Comparison of ENCODE assay signal across 34 cellular contexts in the genomic region with DNA sequence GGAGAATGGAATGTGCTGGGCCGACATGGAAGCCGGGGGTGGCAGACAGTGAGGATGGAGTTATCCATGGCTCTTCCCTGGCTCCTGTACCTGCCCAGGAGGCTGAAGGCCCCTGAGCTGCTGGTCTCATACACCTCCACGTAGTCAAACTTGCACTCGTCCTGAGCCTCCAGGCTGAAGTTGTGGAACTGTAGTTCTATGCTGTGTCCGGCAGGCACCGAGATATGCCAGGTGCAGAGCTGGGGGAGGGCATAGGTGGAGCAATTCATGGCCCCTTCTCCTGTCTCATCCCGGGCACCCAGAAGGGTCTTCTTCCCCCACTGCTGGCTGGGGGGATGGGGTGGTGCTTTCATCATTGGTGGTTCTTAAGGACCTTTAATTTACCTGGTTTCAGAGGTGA. TPM values are rescaled to one million over a fixed set of nuclear protein-coding genes. Genes with fewer than 3 reads are reported as not detected.
"Had no signal": no experiment of that assay in that cellular context is flagged by ENCODE, and none has a peak within 500 bp of the region (broad histone marks: within the 10 kb centered on the region; RNA-seq: fewer than 3 reads in every experiment).

No MANE protein-coding gene starts in this region.

- H3K4me3 ChIP-seq: ascending aorta, breast epithelium, cardiac muscle cell, coronary artery, dorsolateral prefrontal cortex, esophagus muscularis mucosa, gastrocnemius medialis had no signal

- H3K36me3 Mint-ChIP-seq: brain had no signal

- H3K27ac ChIP-seq: ascending aorta, breast epithelium, cardiac muscle cell, coronary artery, dorsolateral prefrontal cortex, esophagus muscularis mucosa, foreskin keratinocyte, gastrocnemius medialis had no signal

- H3K4me1 ChIP-seq: foreskin keratinocyte had no signal

- H3K4me3 Mint-ChIP-seq: activated CD4-positive, alpha-beta memory T cell treated with anti-CD3 and anti-CD28 coated beads, Interleukin-2, amount 10 ng/mL, durations not matched to agents 7 days and 5 days; activated CD4-positive, alpha-beta T cell treated with anti-CD3 and anti-CD28 coated beads for 36 hours; activated CD4-positive, alpha-beta T cell treated with anti-CD3 and anti-CD28 coated beads, Interleukin-2, amount 10 ng/mL, durations not matched to agents 24 days and 14 days; activated naive CD4-positive, alpha-beta T cell treated with anti-CD3 and anti-CD28 coated beads, Interleukin-2, amount 10 ng/mL, durations not matched to agents 7 days and 5 days; activated naive CD8-positive, alpha-beta T cell treated with anti-CD3 and anti-CD28 coated beads, Interleukin-2, amount 10 ng/mL, durations not matched to agents 7 days and 5 days; activated T-cell treated with anti-CD3 and anti-CD28 coated beads, Interleukin-2, amount 50 U/mL, for 24 hours; activated T-cell treated with anti-CD3 and anti-CD28 coated beads, Interleukin-2, amount 50 U/mL, for 72 hours; dendritic cell treated with granulocyte-macrophage colony-stimulating factor and Interleukin-4, amounts not matched to agents 40 ng/mL and 50 ng/mL, for 4 days; T-helper 17 cell; T-helper 2 cell treated with Interferon-gamma antibody and Interleukin-4, amounts not matched to agents 5 μg/mL and 100 μg/mL, for 36 hours had no signal

- H3K27me3 ChIP-seq: ascending aorta, esophagus muscularis mucosa had no signal

- H3K27ac Mint-ChIP-seq: activated CD4-positive, alpha-beta memory T cell treated with anti-CD3 and anti-CD28 coated beads, Interleukin-2, amount 10 ng/mL, durations not matched to agents 7 days and 5 days; activated CD4-positive, alpha-beta T cell treated with anti-CD3 and anti-CD28 coated beads for 36 hours; activated CD4-positive, alpha-beta T cell treated with anti-CD3 and anti-CD28 coated beads, Interleukin-2, amount 10 ng/mL, durations not matched to agents 24 days and 14 days; activated naive CD4-positive, alpha-beta T cell treated with anti-CD3 and anti-CD28 coated beads, Interleukin-2, amount 10 ng/mL, durations not matched to agents 7 days and 5 days; activated naive CD4-positive, alpha-beta T cell treated with anti-CD3 and anti-CD28 coated beads, Interleukin-2, amount 50 U/mL, for 72 hours; activated naive CD8-positive, alpha-beta T cell treated with anti-CD3 and anti-CD28 coated beads, Interleukin-2, amount 10 ng/mL, durations not matched to agents 7 days and 5 days; activated T-cell treated with anti-CD3 and anti-CD28 coated beads, Interleukin-2, amount 50 U/mL, for 24 hours; activated T-cell treated with anti-CD3 and anti-CD28 coated beads, Interleukin-2, amount 50 U/mL, for 72 hours; brain; dendritic cell treated with granulocyte-macrophage colony-stimulating factor and Interleukin-4, amounts not matched to agents 40 ng/mL and 50 ng/mL, for 4 days; T-helper 17 cell; T-helper 2 cell treated with Interferon-gamma antibody and Interleukin-4, amounts not matched to agents 5 μg/mL and 100 μg/mL, for 36 hours had no signal

- H3K9me3 ChIP-seq: ascending aorta, breast epithelium, esophagus muscularis mucosa, gastrocnemius medialis had no signal

- DNase-seq: activated CD4-positive, alpha-beta memory T cell treated with anti-CD3 and anti-CD28 coated beads, Interleukin-2, amount 10 ng/mL, durations not matched to agents 7 days and 5 days; activated CD4-positive, alpha-beta T cell treated with anti-CD3 and anti-CD28 coated beads for 36 hours; activated CD4-positive, alpha-beta T cell treated with anti-CD3 and anti-CD28 coated beads, Interleukin-2, amount 10 ng/mL, durations not matched to agents 24 days and 14 days; activated CD4-positive, alpha-beta T cell treated with anti-CD3 and anti-CD28 coated beads, Interleukin-2, amount 50 U/mL, for 4 hours; activated CD4-positive, CD25-positive, alpha-beta regulatory T cell; activated CD4-positive, CD25-positive, alpha-beta regulatory T cell treated with anti-CD3 and anti-CD28 coated beads, Interleukin-2, amount 50 U/mL, for 72 hours; activated CD8-positive, alpha-beta memory T cell treated with anti-CD3 and anti-CD28 coated beads, Interleukin-2, amount 50 U/mL, for 48 hours; activated gamma-delta T cell; activated naive CD4-positive, alpha-beta T cell; activated naive CD4-positive, alpha-beta T cell treated with anti-CD3 and anti-CD28 coated beads, Interleukin-2, amount 10 ng/mL, durations not matched to agents 7 days and 5 days; activated naive CD8-positive, alpha-beta T cell treated with anti-CD3 and anti-CD28 coated beads, Interleukin-2, amount 10 ng/mL, durations not matched to agents 7 days and 5 days; activated T-cell treated with anti-CD3 and anti-CD28 coated beads for 4 hours; activated T-cell treated with anti-CD3 and anti-CD28 coated beads, Interleukin-2, amount 50 U/mL, for 24 hours; activated T-cell treated with anti-CD3 and anti-CD28 coated beads, Interleukin-2, amount 50 U/mL, for 72 hours; central memory CD4-positive, alpha-beta T cell; cerebellar nuclear complex; dorsolateral prefrontal cortex; effector memory CD4-positive, alpha-beta T cell; erythroblast; foreskin keratinocyte; glutamatergic neuron; T-helper 1 cell; T-helper 17 cell; T1000 had no signal

- H3K9me3 Mint-ChIP-seq: activated CD4-positive, alpha-beta memory T cell treated with anti-CD3 and anti-CD28 coated beads, Interleukin-2, amount 10 ng/mL, durations not matched to agents 7 days and 5 days; activated CD4-positive, alpha-beta T cell treated with anti-CD3 and anti-CD28 coated beads, Interleukin-2, amount 10 ng/mL, durations not matched to agents 24 days and 14 days; activated naive CD4-positive, alpha-beta T cell treated with anti-CD3 and anti-CD28 coated beads, Interleukin-2, amount 10 ng/mL, durations not matched to agents 7 days and 5 days; activated naive CD4-positive, alpha-beta T cell treated with anti-CD3 and anti-CD28 coated beads, Interleukin-2, amount 50 U/mL, for 72 hours; activated naive CD8-positive, alpha-beta T cell treated with anti-CD3 and anti-CD28 coated beads, Interleukin-2, amount 10 ng/mL, durations not matched to agents 7 days and 5 days; activated T-cell treated with anti-CD3 and anti-CD28 coated beads, Interleukin-2, amount 50 U/mL, for 24 hours; activated T-cell treated with anti-CD3 and anti-CD28 coated beads, Interleukin-2, amount 50 U/mL, for 72 hours; dendritic cell treated with granulocyte-macrophage colony-stimulating factor and Interleukin-4, amounts not matched to agents 40 ng/mL and 50 ng/mL, for 4 days; T-helper 2 cell treated with Interferon-gamma antibody and Interleukin-4, amounts not matched to agents 5 μg/mL and 100 μg/mL, for 36 hours had no signal

- H3K36me3 ChIP-seq: ascending aorta, breast epithelium, cardiac muscle cell, esophagus muscularis mucosa, gastrocnemius medialis had no signal

RNA-seq across cellular contexts. Expression of gene MFRP, which starts 2.8 kb away (rescaled TPM):
- total RNA-seq: activated CD4-positive, alpha-beta memory T cell treated with anti-CD3 and anti-CD28 coated beads, Interleukin-2, amount 10 ng/mL, durations not matched to agents 7 days and 5 days; activated CD4-positive, alpha-beta T cell treated with anti-CD3 and anti-CD28 coated beads for 36 hours; activated CD4-positive, alpha-beta T cell treated with anti-CD3 and anti-CD28 coated beads, Interleukin-2, amount 10 ng/mL, durations not matched to agents 24 days and 14 days; activated naive CD4-positive, alpha-beta T cell treated with anti-CD3 and anti-CD28 coated beads, Interleukin-2, amount 50 U/mL, for 72 hours; activated naive CD8-positive, alpha-beta T cell treated with anti-CD3 and anti-CD28 coated beads, Interleukin-2, amount 10 ng/mL, durations not matched to agents 7 days and 5 days; activated T-cell treated with anti-CD3 and anti-CD28 coated beads, Interleukin-2, amount 50 U/mL, for 72 hours; ascending aorta; cardiac muscle cell; foreskin keratinocyte; gastrocnemius medialis; T-helper 17 cell had no signal
- polyA plus RNA-seq: cardiac muscle cell, foreskin keratinocyte had no signal

RNA-seq across cellular contexts. Expression of gene C1QTNF5, which starts 3.0 kb away (rescaled TPM):
- total RNA-seq: activated CD4-positive, alpha-beta memory T cell treated with anti-CD3 and anti-CD28 coated beads, Interleukin-2, amount 10 ng/mL, durations not matched to agents 7 days and 5 days; activated CD4-positive, alpha-beta T cell treated with anti-CD3 and anti-CD28 coated beads for 36 hours; activated CD4-positive, alpha-beta T cell treated with anti-CD3 and anti-CD28 coated beads, Interleukin-2, amount 10 ng/mL, durations not matched to agents 24 days and 14 days; activated naive CD4-positive, alpha-beta T cell treated with anti-CD3 and anti-CD28 coated beads, Interleukin-2, amount 50 U/mL, for 72 hours; activated naive CD8-positive, alpha-beta T cell treated with anti-CD3 and anti-CD28 coated beads, Interleukin-2, amount 10 ng/mL, durations not matched to agents 7 days and 5 days; activated T-cell treated with anti-CD3 and anti-CD28 coated beads, Interleukin-2, amount 50 U/mL, for 72 hours; foreskin keratinocyte; T-helper 17 cell had no signal

RNA-seq across cellular contexts. Expression of gene USP2, which starts 37.8 kb away (rescaled TPM):
- total RNA-seq: ascending aorta had no signal
